ENCODE assay signal across 24 cellular contexts in the genomic region with DNA sequence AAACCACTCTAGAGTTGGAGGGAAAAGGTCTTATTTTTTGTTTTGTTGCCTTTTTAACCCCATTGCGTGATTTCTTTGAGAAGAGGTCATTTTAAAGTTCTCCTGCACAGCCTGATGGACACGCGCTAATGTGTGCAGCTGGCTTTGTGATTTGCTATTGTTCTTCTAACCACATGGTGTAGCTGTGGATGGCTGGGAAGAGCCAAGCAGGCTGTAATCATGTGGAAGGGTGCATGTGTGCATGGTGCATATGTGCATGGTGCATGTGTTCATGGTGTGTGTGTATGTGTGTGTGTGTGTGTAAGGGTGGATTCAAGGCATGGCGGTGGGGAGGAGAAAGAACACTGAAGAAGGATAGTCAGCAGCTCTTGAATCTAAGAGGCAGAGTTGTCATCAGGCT.
DNase-seq lines count a peak whose midpoint lies in the region; ATAC-seq and TF ChIP-seq lines count a peak whose summit lies in the region.
"Had no signal": no experiment of that assay in that cellular context is flagged by ENCODE, and none has a peak within 500 bp of the region (broad histone marks: within the 10 kb centered on the region; RNA-seq: fewer than 3 reads in every experiment).

No MANE protein-coding gene starts in this region.

- peak overlapping the region; percentile 69 for H3K27ac ChIP-seq in HL-60 (replicated peaks)
- H3K27ac ChIP-seq: body of pancreas, prostate gland, testis had no signal

- TF ChIP-seq CTCF in HL-60 (IDR thresholded peaks at IDR 0.05; ENCODE audit: insufficient read depth, low read length) (no peak), omental fat pad (IDR thresholded peaks at IDR 0.05) (no peak)

- H3K4me3 ChIP-seq in HL-60 (replicated peaks; ENCODE audit: insufficient read depth, low read length) = no peak overlapping the region
- H3K4me3 ChIP-seq: body of pancreas, prostate gland, testis had no signal

- DNase-seq in HL-60 (ENCODE audit: low read depth in 1 of 2, low spot score in 1 of 2) = no peak
- DNase-seq in NCI-H774 (lab: John Stamatoyannopoulos, UW) = peak; percentile 14
- peak; percentile 12 for DNase-seq in foreskin melanocyte
- peak; percentile 51 for DNase-seq in pons (ENCODE audit: low spot score)
- DNase-seq in kidney glomerular epithelial cell (lab: John Stamatoyannopoulos, UW) = no peak
- no peak for DNase-seq in glomerular visceral epithelial cell (ENCODE audit: extremely low spot score)
- no peak for DNase-seq in omental fat pad (ENCODE audit: low spot score)
- DNase-seq: activated CD8-positive, alpha-beta memory T cell treated with anti-CD3 and anti-CD28 coated beads, Interleukin-2, amount 50 U/mL, for 4 hours; body of pancreas; CD4-positive, CD25-positive, alpha-beta regulatory T cell; DMS 273 treated with DMSO at 0.1 percent for 48 hours; effector memory CD8-positive, alpha-beta T cell; glutamatergic neuron; H9; KG1; NCI-H187; NCI-H345; RPMI8226; stimulated activated CD4-positive, alpha-beta T cell treated with anti-CD3 and anti-CD28 coated beads, Interleukin-1b, Interleukin-23, amount 100 ng/mL, for 48 hours; testis had no signal

- no peaks in the 10 kb centered on the region for H3K27me3 ChIP-seq in HL-60 (ENCODE audit: insufficient read depth, poor library complexity, severe bottlenecking)
- H3K27me3 ChIP-seq: body of pancreas, testis had no signal

- ATAC-seq in GM19397 (IDR thresholded peaks at IDR 0.05; ENCODE audit: unreplicated experiment) (no peak), omental fat pad (ENCODE audit: low FRiP score) (no peak)
- ATAC-seq: body of pancreas; effector memory CD8-positive, alpha-beta T cell; esophagus mucosa; stimulated activated memory B cell treated with anti-CD40 and anti-IgM and Interleukin-4, amounts not matched to agents 10 μg/mL and 1 μg/mL and 100 μg/mL, for 72 hours had no signal

Comparison
In these comparisons a context has a peak if more than half of its experiments do, and no peak if none do; other contexts are left out.
1. DNase-seq: peak in NCI-H774 (single experiment), foreskin melanocyte (single experiment) and pons (single experiment); none in HL-60 (0 of 2), kidney glomerular epithelial cell (single experiment), glomerular visceral epithelial cell (single experiment) and omental fat pad (single experiment).